In the genomic region with DNA sequence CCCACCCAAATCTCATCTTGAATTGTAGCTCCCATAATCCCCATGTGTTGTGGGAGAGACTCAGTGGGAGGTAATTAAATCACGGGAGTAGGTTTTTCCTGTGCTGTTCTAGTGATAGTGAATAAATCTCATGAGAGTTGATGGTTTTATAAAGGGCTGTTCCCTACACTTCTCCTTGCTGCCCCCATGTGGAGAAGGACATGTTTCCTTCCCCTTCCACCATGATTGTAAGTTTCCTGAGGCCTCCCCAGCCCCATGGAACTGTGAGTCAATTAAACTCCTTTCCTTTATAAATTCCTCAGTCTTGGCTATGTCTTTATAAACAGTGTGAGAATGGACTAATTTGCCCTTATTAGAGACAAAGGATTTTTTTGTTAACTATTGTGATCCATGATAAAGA, we compare ENCODE assay signal across 14 cellular contexts. TPM values are rescaled to one million over a fixed set of nuclear protein-coding genes. Genes with fewer than 3 reads are reported as not detected.
DNase-seq lines count a peak whose midpoint lies in the region; ATAC-seq and TF ChIP-seq lines count a peak whose summit lies in the region.
"Had no signal": no experiment of that assay in that cellular context is flagged by ENCODE, and none has a peak within 500 bp of the region (broad histone marks: within the 10 kb centered on the region; RNA-seq: fewer than 3 reads in every experiment).

No MANE protein-coding gene starts in this region.

- 57% methylated on average over 1 of the region's 1 CpG for WGBS in hepatocyte (ENCODE audit: low lambda C conversion rate, missing lambda C conversion rate)

- no peaks in the 10 kb centered on the region for H3K9me2 ChIP-seq in hepatocyte (replicated peaks; ENCODE audit: insufficient read depth)

- H3K27me3 Mint-ChIP-seq in chondrocyte (ENCODE audit: low read depth) = no peaks in the 10 kb centered on the region
- H3K27me3 Mint-ChIP-seq in nephron progenitor cell (ENCODE audit: low read depth, poor library complexity) = peaks cover 3% of the 10 kb centered on the region

- TF ChIP-seq CTCF in LNCAP (IDR thresholded peaks at IDR 0.05) (peak; percentile 40; the same call in 1 of the 2 replicates), chondrocyte (IDR thresholded peaks at IDR 0.05) (peak; percentile 61), nephron progenitor cell (IDR thresholded peaks at IDR 0.05) (no peak), hepatocyte (IDR thresholded peaks at IDR 0.05; ENCODE audit: poor library complexity) (no peak)

- peaks cover 28% of the 10 kb centered on the region for H3K4me1 Mint-ChIP-seq in chondrocyte (ENCODE audit: low read depth)
- H3K4me1 Mint-ChIP-seq in nephron progenitor cell = no peaks in the 10 kb centered on the region

- H4K20me1 ChIP-seq in hepatocyte (ENCODE audit: insufficient read depth, poor library complexity, severe bottlenecking) = no peaks in the 10 kb centered on the region

- H3K36me3 Mint-ChIP-seq in chondrocyte (ENCODE audit: low read depth) (no peaks in the 10 kb centered on the region), nephron progenitor cell (ENCODE audit: low read depth) (no peaks in the 10 kb centered on the region)

- no peak overlapping the region for H2AFZ ChIP-seq in hepatocyte

- no peak overlapping the region for H3K4me2 ChIP-seq in hepatocyte

- H3K27ac Mint-ChIP-seq in chondrocyte (ENCODE audit: unreplicated experiment) = no peak overlapping the region
- no peak overlapping the region for H3K27ac Mint-ChIP-seq in nephron progenitor cell
- H3K27ac Mint-ChIP-seq: activated T-helper 2 cell treated with anti-CD3 and anti-CD28 coated beads, Interferon-gamma antibody, Interleukin-2, Interleukin-4, amounts not matched to agents 10 μg/mL and 5 μg/mL and 100 μg/mL, durations not matched to agents 14 hours and 24 hours and 36 hours had no signal

- no peaks in the 10 kb centered on the region for H3K27me3 ChIP-seq in hepatocyte
- H3K27me3 ChIP-seq: sigmoid colon, thyroid gland had no signal

- peak; percentile 1 for DNase-seq in DMS 273 (lab: John Stamatoyannopoulos, UW; ENCODE audit: unreplicated experiment)
- no peak for DNase-seq in DMS 273 treated with DMSO at 0.1 percent for 48 hours (lab: John Stamatoyannopoulos, UW)
- no peak for DNase-seq in chondrocyte (ENCODE audit: low spot score)
- peak; percentile 5 for DNase-seq in nephron progenitor cell
- no peak for DNase-seq in hepatocyte (ENCODE audit: low spot score)
- no peak for DNase-seq in NCI-H1694 (lab: John Stamatoyannopoulos, UW)
- DNase-seq: activated CD4-positive, alpha-beta T cell treated with anti-CD3 and anti-CD28 coated beads, Interleukin-2, amount 50 U/mL, for 1 hour; NCI-H1105; NCI-H524 treated with DMSO at 0.1 percent for 48 hours; sigmoid colon; thyroid gland had no signal

- no peaks in the 10 kb centered on the region for H3K4me1 ChIP-seq in hepatocyte (ENCODE audit: insufficient read depth)
- H3K4me1 ChIP-seq: sigmoid colon, thyroid gland had no signal

- ATAC-seq in GM18858 (IDR thresholded peaks at IDR 0.05; ENCODE audit: unreplicated experiment) = no peak

- H3K9me3 Mint-ChIP-seq in chondrocyte (ENCODE audit: low read depth) (peaks cover 2% of the 10 kb centered on the region), nephron progenitor cell (peaks cover 4% of the 10 kb centered on the region)
- H3K9me3 Mint-ChIP-seq: activated T-helper 2 cell treated with anti-CD3 and anti-CD28 coated beads, Interferon-gamma antibody, Interleukin-2, Interleukin-4, amounts not matched to agents 10 μg/mL and 5 μg/mL and 100 μg/mL, durations not matched to agents 14 hours and 24 hours and 36 hours had no signal

- no peaks in the 10 kb centered on the region for H3K9me3 ChIP-seq in hepatocyte (ENCODE audit: low read depth)
- H3K9me3 ChIP-seq: sigmoid colon, thyroid gland had no signal

- no peaks in the 10 kb centered on the region for H3K36me3 ChIP-seq in hepatocyte (replicated peaks; ENCODE audit: insufficient read depth, low read depth)
- H3K36me3 ChIP-seq: sigmoid colon, thyroid gland had no signal

- no peaks in the 10 kb centered on the region for H3K79me2 ChIP-seq in hepatocyte

- no peak overlapping the region for H3K27ac ChIP-seq in hepatocyte
- H3K27ac ChIP-seq: sigmoid colon, thyroid gland had no signal

- H3K4me3 Mint-ChIP-seq in chondrocyte (ENCODE audit: unreplicated experiment) (no peak overlapping the region), nephron progenitor cell (no peak overlapping the region)

- no peak overlapping the region for H3K4me3 ChIP-seq in hepatocyte
- H3K4me3 ChIP-seq: sigmoid colon, thyroid gland had no signal

RNA-seq across cellular contexts. Expression of a gene that starts 48.5 kb away (rescaled TPM):
- 19.2 to 28.8 TPM (median 22.1 TPM) in 3 replicates for total RNA-seq in chondrocyte
- 0.72 and 0.90 TPM in 2 replicates for total RNA-seq in hepatocyte
- 0.10 and 0.94 TPM in 2 replicates for polyA plus RNA-seq in hepatocyte
- total RNA-seq: activated T-helper 2 cell treated with anti-CD3 and anti-CD28 coated beads, Interferon-gamma antibody, Interleukin-2, Interleukin-4, amounts not matched to agents 10 μg/mL and 5 μg/mL and 100 μg/mL, durations not matched to agents 14 hours and 24 hours and 36 hours had no signal

Comparison
In these comparisons a context has a peak if more than half of its experiments do, and no peak if none do; other contexts are left out.
1. DNase-seq: peak in DMS 273 (single experiment) and nephron progenitor cell (single experiment); none in DMS 273 treated with DMSO at 0.1 percent for 48 hours (single experiment), chondrocyte (single experiment), hepatocyte (single experiment) and NCI-H1694 (single experiment).
2. CTCF ChIP-seq: peak in LNCAP (single experiment) and chondrocyte (single experiment); none in nephron progenitor cell (single experiment) and hepatocyte (single experiment).
3. RNA of a gene that starts 48.5 kb away (total RNA-seq): 19.2 to 28.8 TPM in chondrocyte; 0.72 to 0.90 TPM in hepatocyte; every median in the first group is over 10 times any median in the second.